Comparison of ENCODE assay signal across 17 cellular contexts in genomic region chr17:6442775-6443174, GRCh38. TPM values are rescaled to one million over a fixed set of nuclear protein-coding genes. Genes with fewer than 3 reads are reported as not detected.
A peak's percentile ranks its signal among the peaks of the same experiment; 100 is the strongest.
DNase-seq lines count a peak whose midpoint lies in the region; ATAC-seq, FAIRE-seq and TF ChIP-seq lines count a peak whose summit lies in the region.
"Had no signal": no experiment of that assay in that cellular context is flagged by ENCODE, and none has a peak within 500 bp of the region (broad histone marks: within the 10 kb centered on the region; RNA-seq: fewer than 3 reads in every experiment).

No MANE protein-coding gene starts in this region.

- no peak overlapping the region for H2AFZ ChIP-seq in HCT116 (ENCODE audit: low read depth, low read length, poor library complexity, severe bottlenecking)
- no peak overlapping the region for H2AFZ ChIP-seq in smooth muscle cell (ENCODE audit: low read depth)

- peaks cover 9% of the 10 kb centered on the region for H3F3A ChIP-seq in smooth muscle cell (ENCODE audit: low read depth)

- intact Hi-C loops in HCT116 (cut with micrococcal nuclease), result no loop called here

- ATAC-seq in HCT116, result no peak
- no peak for ATAC-seq in HG02798 (IDR thresholded peaks at IDR 0.05; ENCODE audit: poor library complexity, unreplicated experiment)

- TF ChIP-seq POLR2A in HCT116 (IDR thresholded peaks at IDR 0.05; ENCODE audit: borderline replicate concordance, extremely low read depth, insufficient read depth, insufficient read length) (no peak), suprapubic skin (IDR thresholded peaks at IDR 0.05) (no peak), GM12892 (IDR thresholded peaks at IDR 0.05; ENCODE audit: low read depth, low read length) (no peak)

- H3K9me3 Mint-ChIP-seq in immature natural killer cell, result no peaks in the 10 kb centered on the region

- TF ChIP-seq RAD21 in HCT116 (IDR thresholded peaks at IDR 0.05; ENCODE audit: low read depth), result no peak

- DNase-seq in HCT116 (ENCODE audit: low read depth, low spot score) (no peak), WERI-Rb-1 (no peak), immature natural killer cell (no peak), smooth muscle cell (lab: John Stamatoyannopoulos, UW; ENCODE audit: unreplicated experiment) (no peak), suprapubic skin (ENCODE audit: low spot score in 2 of 2) (no peak), GM12892 (ENCODE audit: insufficient read length) (no peak)
- DNase-seq: C1 segment of cervical spinal cord, COR-L47, NCI-H146, NCI-H2081 treated with DMSO at 0.1 percent for 48 hours, NCI-H524 treated with DMSO at 0.1 percent for 48 hours, RPMI8226, SW 1271 had no signal

- TF ChIP-seq EP300 in suprapubic skin (IDR thresholded peaks at IDR 0.05), result no peak

- no TSS peak for BruUV-seq in HCT116 (replicated peaks; lab: Mats Ljungman, UMichigan)

- H3K9me3 ChIP-seq in HCT116 (ENCODE audit: control insufficient read depth in 1 of 2, insufficient read depth in 1 of 2, low read depth in 1 of 2, low read length in 2 of 2) (no peaks in the 10 kb centered on the region), WERI-Rb-1 (ENCODE audit: severe bottlenecking) (no peaks in the 10 kb centered on the region), smooth muscle cell (replicated peaks; ENCODE audit: low read depth) (no peaks in the 10 kb centered on the region), suprapubic skin (no peaks in the 10 kb centered on the region)
- H3K9me3 ChIP-seq: SJSA1 had no signal

- RAD21 ChIA-PET in HCT116 (lab: Charles Lee; ENCODE audit: low non-redundant PET in 1 of 2, low total read pairs in 2 of 2, uncharacterized antibody in 2 of 2, unreplicated experiment in 2 of 2), result no interaction called here

- H3K4me2 ChIP-seq in HCT116 (ENCODE audit: low read length) (peak overlapping the region; percentile 89), smooth muscle cell (peak overlapping the region; percentile 99)

- H3K4me3 ChIP-seq in HCT116 (replicated peaks in 1 of 2; ENCODE audit: low read depth in 1 of 2, low read length in 2 of 2) (no peak overlapping the region), WERI-Rb-1 (ENCODE audit: low read depth, low read length) (no peak overlapping the region), smooth muscle cell (no peak overlapping the region), suprapubic skin (no peak overlapping the region)

- no peak overlapping the region for H3K27ac Mint-ChIP-seq in immature natural killer cell

- WGBS in smooth muscle cell (ENCODE audit: low lambda C conversion rate), result 66% methylated on average over 6 of the region's 6 CpGs
- 79% methylated on average over 6 of the region's 6 CpGs for WGBS in suprapubic skin

- no peaks in the 10 kb centered on the region for H3K9me2 ChIP-seq in HCT116 (ENCODE audit: insufficient read depth)

- POLR2A ChIA-PET in HCT116 (lab: Charles Lee), result no interaction called here

- H3K36me3 ChIP-seq in HCT116 (ENCODE audit: control insufficient read depth in 1 of 2, insufficient read depth in 2 of 2, low read length in 2 of 2) (peaks cover 11 to 15% of the 10 kb centered on the region in 2 experiments; a peak in 3 of 4 replicates), WERI-Rb-1 (peaks cover 28% of the 10 kb centered on the region), smooth muscle cell (ENCODE audit: low read depth) (no peaks in the 10 kb centered on the region), suprapubic skin (no peaks in the 10 kb centered on the region)

- no peaks in the 10 kb centered on the region for H3K36me3 Mint-ChIP-seq in immature natural killer cell

- TF ChIP-seq CTCF in HCT116 (IDR thresholded peaks at IDR 0.05 in 2 of 3, conservative IDR thresholded peaks at IDR 0.05 in 1 of 3; ENCODE audit: borderline replicate concordance in 1 of 3, insufficient read depth in 1 of 3, low read depth in 2 of 3, low read length in 2 of 3), result no peak
- no peak for TF ChIP-seq CTCF in WERI-Rb-1 (IDR thresholded peaks at IDR 0.05; ENCODE audit: low read depth, low read length)
- no peak for TF ChIP-seq CTCF in smooth muscle cell (IDR thresholded peaks at IDR 0.05; ENCODE audit: borderline replicate concordance, insufficient read depth, poor library complexity, severe bottlenecking)
- no peak for TF ChIP-seq CTCF in suprapubic skin (IDR thresholded peaks at IDR 0.05)

- H3K4me3 Mint-ChIP-seq in immature natural killer cell, result peak overlapping the region in 3 of 5 donors; percentile 92 to 95 (median 93)

- no peak for FAIRE-seq in GM12892 (lab: Jason Lieb, UNC)

- CTCF ChIA-PET in HCT116 (lab: Charles Lee), result no interaction called here

- peaks cover 2 to 13% (median 3%) of the 10 kb centered on the region in 3 donors for H3K27me3 Mint-ChIP-seq in immature natural killer cell (ENCODE audit: low read depth in 3 of 3)

- peaks cover 13 to 17% of the 10 kb centered on the region in 2 donors for H3K4me1 Mint-ChIP-seq in immature natural killer cell

- H4K20me1 ChIP-seq in HCT116 (ENCODE audit: insufficient read depth), result no peaks in the 10 kb centered on the region
- no peaks in the 10 kb centered on the region for H4K20me1 ChIP-seq in smooth muscle cell (ENCODE audit: low read depth)

- H3K79me2 ChIP-seq in HCT116 (ENCODE audit: insufficient read depth, low read length) (peaks cover 4% of the 10 kb centered on the region; the same call in 1 of the 2 replicates), smooth muscle cell (ENCODE audit: low read depth) (no peaks in the 10 kb centered on the region)

- H3K27ac ChIP-seq in HCT116 (ENCODE audit: low read depth, low read length), result no peak overlapping the region
- peak overlapping the region; percentile 98 for H3K27ac ChIP-seq in WERI-Rb-1
- H3K27ac ChIP-seq in smooth muscle cell (ENCODE audit: low read depth), result no peak overlapping the region
- H3K27ac ChIP-seq in suprapubic skin, result no peak overlapping the region

- peaks cover 8 to 20% of the 10 kb centered on the region in 2 experiments; a peak in 2 of 4 replicates for H3K4me1 ChIP-seq in HCT116 (ENCODE audit: control insufficient read depth in 1 of 2, insufficient read depth in 2 of 2, low read length in 2 of 2)
- H3K4me1 ChIP-seq in smooth muscle cell (ENCODE audit: low read depth), result peaks cover 23% of the 10 kb centered on the region
- H3K4me1 ChIP-seq in suprapubic skin, result peaks cover 15% of the 10 kb centered on the region

- H3K27me3 ChIP-seq in HCT116 (ENCODE audit: insufficient read depth, low read length) (no peaks in the 10 kb centered on the region), WERI-Rb-1 (ENCODE audit: insufficient read depth, low read depth, severe bottlenecking) (no peaks in the 10 kb centered on the region), smooth muscle cell (ENCODE audit: low read depth) (no peaks in the 10 kb centered on the region), suprapubic skin (peaks cover 12% of the 10 kb centered on the region)
- H3K27me3 ChIP-seq: SJSA1 had no signal

- H3K9ac ChIP-seq in HCT116 (ENCODE audit: low read length) (no peak overlapping the region), smooth muscle cell (ENCODE audit: low read depth) (no peak overlapping the region)

TF ChIP-seq in HCT116, 20 proteins besides CTCF, POLR2A, EP300 and RAD21:
- TF ChIP-seq SP1 (IDR thresholded peaks at IDR 0.05; ENCODE audit: low read depth) (no peak), ZFX (IDR thresholded peaks at IDR 0.05) (no peak), ZBTB33 (IDR thresholded peaks at IDR 0.05; ENCODE audit: extremely low read depth, insufficient replicate concordance, low read length) (no peak), FOSL1 (IDR thresholded peaks at IDR 0.05; ENCODE audit: low read depth) (no peak), ELF1 (IDR thresholded peaks at IDR 0.05; ENCODE audit: borderline replicate concordance, low read depth) (no peak), EZH2phosphoT487 (IDR thresholded peaks at IDR 0.05; ENCODE audit: borderline replicate concordance) (no peak), SRF (IDR thresholded peaks at IDR 0.05; ENCODE audit: low read depth) (no peak), TCF7L2 (IDR thresholded peaks at IDR 0.05; ENCODE audit: borderline replicate concordance, extremely low read depth, insufficient read depth, insufficient read length) (no peak), CEBPB (IDR thresholded peaks at IDR 0.05; ENCODE audit: low read depth) (no peak), ZNF274 (IDR thresholded peaks at IDR 0.05; ENCODE audit: low read depth, low read length) (no peak), ATF3 (IDR thresholded peaks at IDR 0.05) (no peak), EZH2 (IDR thresholded peaks at IDR 0.05) (no peak)

RNA-seq across cellular contexts. Expression of gene PIMREG, which starts 1.5 kb away (rescaled TPM):
- 57.0 TPM for total RNA-seq in HCT116 (2021; ENCODE audit: unreplicated experiment)
- polyA plus RNA-seq in HCT116 (2012), result 32.4 and 49.8 TPM in 2 replicates
- polyA plus RNA-seq in immature natural killer cell, result 1 to 10 TPM; 1.4 to 1.6 (median 1.5) TPM
- 2.2 and 3.5 TPM in 2 replicates for total RNA-seq in smooth muscle cell
- polyA plus RNA-seq in smooth muscle cell, result 10.3 and 11.7 TPM in 2 replicates
- 1 to 10 TPM; 1.0 to 3.3 (median 3.2) TPM for total RNA-seq in suprapubic skin
- polyA plus RNA-seq in GM12892 (2012; ENCODE audit: missing spikeins), result 4.5 TPM

RNA-seq across cellular contexts. Expression of gene AIPL1, which starts 7.9 kb away (rescaled TPM):
- total RNA-seq in HCT116 (2021; ENCODE audit: unreplicated experiment) (not detected), smooth muscle cell (not detected in 2 replicates), suprapubic skin (not detected)
- not detected in 2 replicates for polyA plus RNA-seq in HCT116 (2012)
- polyA plus RNA-seq in immature natural killer cell (not detected), smooth muscle cell (not detected in 2 replicates)
- not detected for polyA plus RNA-seq in GM12892 (2012; ENCODE audit: missing spikeins)
- total RNA-seq: LHCN-M2, OCI-LY7, SJSA1 had no signal

Comparison
In these comparisons a context has a peak if more than half of its experiments do, and no peak if none do; other contexts are left out.
1. RNA of gene PIMREG, which starts 1.5 kb away (total RNA-seq): 57.0 TPM in HCT116 (single experiment); 2.2 to 3.5 TPM in smooth muscle cell and 1.0 to 3.3 TPM in suprapubic skin; every median in the first group is over 10 times any median in the second.